22 cellular contexts compared by ENCODE assay signal in genomic region chr4:75391489-75392166, GRCh38.
DNase-seq lines count a peak whose midpoint lies in the region; ATAC-seq, FAIRE-seq and TF ChIP-seq lines count a peak whose summit lies in the region.
"Had no signal": no experiment of that assay in that cellular context is flagged by ENCODE, and none has a peak within 500 bp of the region (broad histone marks: within the 10 kb centered on the region; RNA-seq: fewer than 3 reads in every experiment).

No MANE protein-coding gene starts in this region.

- H3K36me3 Mint-ChIP-seq in GM23338 (ENCODE audit: low read depth): no peaks in the 10 kb centered on the region; the same call in 2 of the 3 replicates
- H3K36me3 Mint-ChIP-seq in stimulated activated memory B cell treated with anti-CD40 and anti-IgM and Interleukin-4, amounts not matched to agents 10 μg/mL and 1 μg/mL and 100 μg/mL, for 72 hours: no peaks in the 10 kb centered on the region

- H3K9me2 ChIP-seq in GM23338 (ENCODE audit: insufficient read depth) (peaks cover 6% of the 10 kb centered on the region; the same call in 1 of the 2 replicates), OCI-LY7 (ENCODE audit: insufficient read depth, low read length) (no peaks in the 10 kb centered on the region)

- H3F3A ChIP-seq in GM23338 (replicated peaks; ENCODE audit: low read depth): no peaks in the 10 kb centered on the region

- H3K4me1 ChIP-seq in GM23338 (ENCODE audit: insufficient read depth) (peaks cover 10% of the 10 kb centered on the region), OCI-LY7 (ENCODE audit: insufficient read depth, low read length, poor library complexity, severe bottlenecking) (peaks cover 8% of the 10 kb centered on the region), GM12878 (ENCODE audit: control insufficient read depth, insufficient read depth, low read length) (no peaks in the 10 kb centered on the region)
- H3K4me1 ChIP-seq: Caco-2, Peyer's patch, SJSA1 had no signal

- no peak overlapping the region for H3K9ac ChIP-seq in GM12878 (ENCODE audit: control insufficient read depth, insufficient read depth, low read length)

- H3K4me3 Mint-ChIP-seq in GM23338: no peak overlapping the region
- no peak overlapping the region for H3K4me3 Mint-ChIP-seq in stimulated activated memory B cell treated with anti-CD40 and anti-IgM and Interleukin-4, amounts not matched to agents 10 μg/mL and 1 μg/mL and 100 μg/mL, for 72 hours
- H3K4me3 Mint-ChIP-seq: CD4-positive, alpha-beta T cell; H9; T-helper 2 cell treated with Interferon-gamma antibody and Interleukin-4, amounts not matched to agents 5 μg/mL and 100 μg/mL, for 36 hours had no signal

- CTCF ChIA-PET in OCI-LY7 (lab: Charles Lee; ENCODE audit: unreplicated experiment) (no interaction called here), GM12878 (lab: Yijun Ruan, JAX) (interaction anchor here (0.6 to 1.2 kb wide), 2 partner anchors 10 to 456 kb away, joined by 3 to 4 read pairs; no protein-coding TSS in a partner anchor)

- H3K36me3 ChIP-seq in GM23338 (ENCODE audit: insufficient read depth): no peaks in the 10 kb centered on the region
- no peaks in the 10 kb centered on the region for H3K36me3 ChIP-seq in OCI-LY7 (ENCODE audit: insufficient read depth, low read length)
- H3K36me3 ChIP-seq in GM12878 (ENCODE audit: control insufficient read depth in 2 of 2, insufficient read depth in 2 of 2, low read length in 1 of 2): no peaks in the 10 kb centered on the region
- H3K36me3 ChIP-seq: Peyer's patch, SJSA1 had no signal

- no peak overlapping the region for H3K4me3 ChIP-seq in GM23338
- no peak overlapping the region for H3K4me3 ChIP-seq in OCI-LY7 (ENCODE audit: low read depth, low read length, poor library complexity, severe bottlenecking)
- no peak overlapping the region for H3K4me3 ChIP-seq in GM12878
- H3K4me3 ChIP-seq: Peyer's patch, SJSA1 had no signal

- no peak overlapping the region for H3K27ac Mint-ChIP-seq in GM23338
- H3K27ac Mint-ChIP-seq in stimulated activated memory B cell treated with anti-CD40 and anti-IgM and Interleukin-4, amounts not matched to agents 10 μg/mL and 1 μg/mL and 100 μg/mL, for 72 hours: no peak overlapping the region
- H3K27ac Mint-ChIP-seq: CD4-positive, alpha-beta T cell; T-helper 2 cell treated with Interferon-gamma antibody and Interleukin-4, amounts not matched to agents 5 μg/mL and 100 μg/mL, for 36 hours had no signal

- DNase-seq in GM23338 (ENCODE audit: low spot score) (peak; percentile 6), OCI-LY7 (ENCODE audit: low spot score) (peak; percentile 28), GM12878 (ENCODE audit: low read depth, low spot score) (no peak), SW480 (ENCODE audit: low spot score) (no peak)
- DNase-seq: Caco-2; CD4-positive, alpha-beta T cell; DMS153; GDM1; H9; MM.1S; NCI-H1105 treated with DMSO at 0.1 percent for 48 hours; NCI-H1694; NCI-H2081 treated with DMSO at 0.1 percent for 48 hours; NCI-H510A; NCI-H774; Peyer's patch had no signal

- POLR2A ChIA-PET in OCI-LY7 (lab: Charles Lee) (no interaction called here), GM12878 (lab: Charles Lee) (no interaction called here)

- no peaks in the 10 kb centered on the region for H3K9me3 ChIP-seq in OCI-LY7 (ENCODE audit: low read length)
- H3K9me3 ChIP-seq in GM12878 (replicated peaks; ENCODE audit: control insufficient read depth, insufficient read depth, low read length): no peaks in the 10 kb centered on the region
- H3K9me3 ChIP-seq: Caco-2, Peyer's patch, SJSA1 had no signal

- in situ Hi-C loops in GM12878 (cut with MboI): no loop called here

- FAIRE-seq in GM12878 (lab: Jason Lieb, UNC): peak; percentile 89
- FAIRE-seq: GM12891 had no signal

- H3K79me2 ChIP-seq in GM23338 (replicated peaks; ENCODE audit: insufficient read depth) (no peaks in the 10 kb centered on the region), OCI-LY7 (ENCODE audit: insufficient read depth, low read depth, low read length) (no peaks in the 10 kb centered on the region), GM12878 (ENCODE audit: control insufficient read depth, insufficient read depth, low read length) (no peaks in the 10 kb centered on the region)

- SMC1A ChIA-PET in GM12878 (lab: Charles Lee; ENCODE audit: uncharacterized antibody, unreplicated experiment): interaction anchor here (0.9 kb wide), 1 partner anchor 27 kb away, joined by 3 read pairs; no protein-coding TSS in a partner anchor

- no peaks in the 10 kb centered on the region for H3K27me3 ChIP-seq in GM23338 (ENCODE audit: insufficient read depth)
- no peaks in the 10 kb centered on the region for H3K27me3 ChIP-seq in GM12878 (replicated peaks in 1 of 2; ENCODE audit: control insufficient read depth in 2 of 2, insufficient read depth in 2 of 2, low read length in 1 of 2)
- H3K27me3 ChIP-seq: Peyer's patch, SJSA1 had no signal

- peaks cover 6% of the 10 kb centered on the region; the same call in 2 of the 3 replicates for H3K9me3 Mint-ChIP-seq in GM23338
- no peaks in the 10 kb centered on the region for H3K9me3 Mint-ChIP-seq in stimulated activated memory B cell treated with anti-CD40 and anti-IgM and Interleukin-4, amounts not matched to agents 10 μg/mL and 1 μg/mL and 100 μg/mL, for 72 hours
- H3K9me3 Mint-ChIP-seq: CD4-positive, alpha-beta T cell had no signal

- H3K27ac ChIP-seq in GM23338 (ENCODE audit: low read depth) (no peak overlapping the region), OCI-LY7 (ENCODE audit: low read depth, low read length, poor library complexity, severe bottlenecking) (no peak overlapping the region), GM12878 (ENCODE audit: control insufficient read depth, insufficient read depth) (no peak overlapping the region)
- H3K27ac ChIP-seq: Peyer's patch, SJSA1 had no signal

- 8% methylated on average over 1 of the region's 1 CpG for WGBS in GM12878 (ENCODE audit: insufficient coverage, insufficient replicate concordance, low lambda C conversion rate, missing lambda C conversion rate)

- peak; percentile 72 for ATAC-seq in GM23338
- no peak for ATAC-seq in GM12878
- peak; percentile 67 for ATAC-seq in stimulated activated memory B cell treated with anti-CD40 and anti-IgM and Interleukin-4, amounts not matched to agents 10 μg/mL and 1 μg/mL and 100 μg/mL, for 72 hours
- no peak for ATAC-seq in GM18502 (IDR thresholded peaks at IDR 0.05; ENCODE audit: poor library complexity, unreplicated experiment)
- ATAC-seq in HG03520 (IDR thresholded peaks at IDR 0.05; ENCODE audit: unreplicated experiment): no peak

- H4K20me1 ChIP-seq in GM23338 (replicated peaks; ENCODE audit: insufficient read depth): no peaks in the 10 kb centered on the region
- no peaks in the 10 kb centered on the region for H4K20me1 ChIP-seq in OCI-LY7 (ENCODE audit: insufficient read depth, low read length)
- H4K20me1 ChIP-seq in GM12878 (ENCODE audit: control insufficient read depth, insufficient read depth): no peaks in the 10 kb centered on the region

- RAD21 ChIA-PET in GM12878 (lab: Charles Lee; ENCODE audit: unreplicated experiment): no interaction called here

- H3K4me1 Mint-ChIP-seq in GM23338: peaks cover 15% of the 10 kb centered on the region
- H3K4me1 Mint-ChIP-seq in stimulated activated memory B cell treated with anti-CD40 and anti-IgM and Interleukin-4, amounts not matched to agents 10 μg/mL and 1 μg/mL and 100 μg/mL, for 72 hours: peaks cover 14% of the 10 kb centered on the region

- no peaks in the 10 kb centered on the region for H3K27me3 Mint-ChIP-seq in GM23338 (ENCODE audit: insufficient read depth, low read depth, poor library complexity)
- peaks cover 9% of the 10 kb centered on the region for H3K27me3 Mint-ChIP-seq in stimulated activated memory B cell treated with anti-CD40 and anti-IgM and Interleukin-4, amounts not matched to agents 10 μg/mL and 1 μg/mL and 100 μg/mL, for 72 hours

- no peak for TF ChIP-seq POLR2A in GM12878 (IDR thresholded peaks at IDR 0.05; ENCODE audit: low read depth, low read length)

- TF ChIP-seq EP300 in GM12878 (IDR thresholded peaks at IDR 0.05; ENCODE audit: borderline replicate concordance in 1 of 2, control insufficient read depth in 1 of 2, low read depth in 2 of 2, low read length in 2 of 2): no peak

- TF ChIP-seq CTCF in GM23338 (conservative IDR thresholded peaks at IDR 0.05; ENCODE audit: low read depth in 2 of 2) (no peak), OCI-LY7 (conservative IDR thresholded peaks at IDR 0.05; ENCODE audit: low read length) (no peak), GM12878 (IDR thresholded peaks at IDR 0.05 in 2 of 3, conservative IDR thresholded peaks at IDR 0.05 in 1 of 3; ENCODE audit: control insufficient read depth in 2 of 3, extremely low read depth in 1 of 3, insufficient read depth in 1 of 3, low read depth in 3 of 3, low read length in 3 of 3) (no peak)

- no peak for TF ChIP-seq RAD21 in GM12878 (IDR thresholded peaks at IDR 0.05; ENCODE audit: insufficient read depth, low read depth, low read length)

- intact Hi-C loops in OCI-LY7 (cut with micrococcal nuclease; ENCODE audit: unreplicated experiment) (no loop called here), GM12878 (cut with micrococcal nuclease; ENCODE audit: unreplicated experiment) (no loop called here)

- BruUV-seq in OCI-LY7 (replicated peaks; lab: Mats Ljungman, UMichigan): no TSS peak
- no TSS peak for BruUV-seq in GM12878 (replicated peaks; lab: Mats Ljungman, UMichigan)

- H2AFZ ChIP-seq in GM23338 (peak overlapping the region; percentile 70), OCI-LY7 (ENCODE audit: low read length) (no peak overlapping the region), GM12878 (ENCODE audit: control insufficient read depth, low read depth, low read length) (no peak overlapping the region)

- peak overlapping the region; percentile 61; the same call in 1 of the 2 replicates for H3K4me2 ChIP-seq in GM23338
- H3K4me2 ChIP-seq in OCI-LY7 (ENCODE audit: low read length): peak overlapping the region; percentile 24
- H3K4me2 ChIP-seq in GM12878 (ENCODE audit: control insufficient read depth, insufficient read depth): no peak overlapping the region

TF ChIP-seq in GM23338, 12 proteins besides CTCF, POLR2A, EP300 and RAD21:
- TF ChIP-seq CREB1 (CRISPR knock-in tag; IDR thresholded peaks at IDR 0.05; ENCODE audit: low read depth): no peak
- TF ChIP-seq EZH2 (IDR thresholded peaks at IDR 0.05; ENCODE audit: low read depth, unreplicated experiment): no peak
- TF ChIP-seq POLR2AphosphoS5 (IDR thresholded peaks at IDR 0.05; ENCODE audit: low read depth): no peak
- no peak for TF ChIP-seq ZNF114 (CRISPR knock-in tag; IDR thresholded peaks at IDR 0.05)
- no peak for TF ChIP-seq STAT1 (IDR thresholded peaks at IDR 0.05; ENCODE audit: unreplicated experiment)

TF ChIP-seq in GM12878, 131 proteins besides CTCF, POLR2A, EP300 and RAD21 (continues in another document):
- no peak for TF ChIP-seq NFYA (IDR thresholded peaks at IDR 0.05; ENCODE audit: borderline replicate concordance, low read depth, low read length)
- no peak for TF ChIP-seq ESRRA (IDR thresholded peaks at IDR 0.05; ENCODE audit: low read length)

Comparison
In these comparisons a context has a peak if more than half of its experiments do, and no peak if none do; other contexts are left out.
1. ATAC-seq: peak in GM23338 (single experiment) and stimulated activated memory B cell treated with anti-CD40 and anti-IgM and Interleukin-4, amounts not matched to agents 10 μg/mL and 1 μg/mL and 100 μg/mL, for 72 hours (single experiment); none in GM12878 (single experiment), GM18502 (single experiment) and HG03520 (single experiment).
2. DNase-seq: peak in GM23338 (single experiment) and OCI-LY7 (single experiment); none in GM12878 (single experiment) and SW480 (single experiment).